8 cellular contexts compared by ENCODE assay signal in the genomic region with DNA sequence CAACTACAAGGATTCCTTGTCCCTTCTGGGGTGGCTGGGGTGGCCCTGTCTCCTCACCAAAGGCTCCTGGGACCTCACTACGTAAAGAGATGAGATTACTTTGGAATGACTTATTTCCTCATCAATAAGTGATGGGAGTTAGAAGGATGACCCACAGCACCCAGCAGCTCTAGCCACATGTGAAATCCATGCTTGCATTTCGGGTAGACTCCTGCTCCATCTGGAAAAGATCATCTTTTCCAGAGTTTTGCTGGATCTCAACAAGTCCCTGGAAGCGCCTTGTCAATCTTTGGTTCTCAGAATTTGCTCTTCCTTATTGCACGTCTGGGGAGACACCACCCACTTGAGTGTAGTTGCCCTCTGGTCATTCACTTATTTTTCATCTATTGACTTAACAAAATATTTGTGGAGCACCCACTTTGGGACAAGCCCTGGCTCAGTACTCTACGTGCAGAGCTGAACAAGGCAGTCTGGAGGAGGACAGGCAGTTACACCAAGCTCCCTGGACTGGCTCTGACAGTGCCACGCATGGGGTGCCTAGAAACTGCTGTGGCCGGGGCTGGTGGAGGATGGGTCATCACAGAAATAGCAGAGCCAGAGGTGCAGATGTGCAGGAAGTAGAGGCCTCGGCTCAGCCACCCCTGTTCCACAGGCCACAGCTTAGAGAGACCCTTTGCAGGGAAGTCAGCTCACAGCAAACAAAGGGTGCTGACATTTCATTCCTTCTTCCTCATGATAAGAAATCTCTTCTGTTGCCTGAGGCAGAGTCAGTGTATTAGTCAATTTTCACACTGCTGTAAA.
DNase-seq lines count a peak whose midpoint lies in the region; ATAC-seq, FAIRE-seq and TF ChIP-seq lines count a peak whose summit lies in the region.

No MANE protein-coding gene starts in this region.

- no peak for FAIRE-seq in kidney (lab: Jason Lieb, UNC)

- no peaks in the 10 kb centered on the region for H3K36me3 ChIP-seq in kidney (ENCODE audit: control insufficient read depth in 1 of 2, insufficient read depth in 2 of 2, low read length in 2 of 2)

- no peak overlapping the region for H3K27ac ChIP-seq in kidney (ENCODE audit: low read depth in 2 of 2, low read length in 2 of 2)

- DNase-seq in AG10803 (ENCODE audit: low read depth) = peak; percentile 80
- DNase-seq in OCI-M1 (lab: John Stamatoyannopoulos, UW) = peak; percentile 33
- DNase-seq in left ventricle myocardium superior = no peak
- no peak for DNase-seq in activated CD8-positive, alpha-beta memory T cell treated with anti-CD3 and anti-CD28 coated beads, Interleukin-2, amount 50 U/mL, for 4 hours
- no peak for DNase-seq in kidney
- DNase-seq in NCI-H526 treated with DMSO at 0.1 percent for 48 hours (lab: John Stamatoyannopoulos, UW) = no peak
- no peak for DNase-seq in activated CD4-positive, alpha-beta T cell treated with anti-CD3 and anti-CD28 coated beads for 4 hours

- H3K9me3 ChIP-seq in kidney (ENCODE audit: control insufficient read depth in 1 of 2, low read length in 2 of 2) = no peaks in the 10 kb centered on the region

- peak; percentile 81 for ATAC-seq in GM21723 (IDR thresholded peaks at IDR 0.05; ENCODE audit: unreplicated experiment)
- peak; percentile 42 for ATAC-seq in left ventricle myocardium superior

- H3K4me1 ChIP-seq in kidney (ENCODE audit: control insufficient read depth in 1 of 2, insufficient read depth in 1 of 2, low read depth in 1 of 2, low read length in 2 of 2) = peaks cover 3 to 7% of the 10 kb centered on the region in 2 donors

- no peak overlapping the region for H3K9ac ChIP-seq in kidney (ENCODE audit: low read length in 2 of 2)

- no peak overlapping the region for H3K4me3 ChIP-seq in AG10803 (ENCODE audit: low read length)
- no peak overlapping the region for H3K4me3 ChIP-seq in kidney (ENCODE audit: low read length in 2 of 2)

- TF ChIP-seq CTCF in AG10803 (conservative IDR thresholded peaks at IDR 0.05; ENCODE audit: low read length) (no peak), kidney (IDR thresholded peaks at IDR 0.05; ENCODE audit: borderline replicate concordance, extremely low read depth, insufficient read depth) (no peak)

- intact Hi-C loops in left ventricle myocardium superior (cut with micrococcal nuclease) (no loop called here), kidney (cut with DNase I) (no loop called here)

Comparison
In these comparisons a context has a peak if more than half of its experiments do, and no peak if none do; other contexts are left out.
1. DNase-seq: peak in AG10803 (single experiment) and OCI-M1 (single experiment); none in left ventricle myocardium superior (single experiment), activated CD8-positive, alpha-beta memory T cell treated with anti-CD3 and anti-CD28 coated beads, Interleukin-2, amount 50 U/mL, for 4 hours (single experiment), kidney (single experiment), NCI-H526 treated with DMSO at 0.1 percent for 48 hours (single experiment) and activated CD4-positive, alpha-beta T cell treated with anti-CD3 and anti-CD28 coated beads for 4 hours (0 of 2).